ENCODE assay signal across 1 cellular context in genomic region chr12:6450869-6451347, GRCh38.
TF ChIP-seq lines count a peak whose summit lies in the region.

No MANE protein-coding gene starts in this region.

TF ChIP-seq in H1, 55 proteins besides CTCF, POLR2A, EP300 and RAD21:
- TF ChIP-seq BCL11A (IDR thresholded peaks at IDR 0.05; ENCODE audit: low read depth in 2 of 2, low read length in 2 of 2) (no peak), CTBP2 (IDR thresholded peaks at IDR 0.05; ENCODE audit: borderline replicate concordance, insufficient read depth, insufficient read length, low read length) (peak; percentile 55), RBBP5 (IDR thresholded peaks at IDR 0.05; ENCODE audit: borderline replicate concordance, low read depth, low read length) (0 out of 2 replicates have a peak, but pooled peaks have one; percentile 87), SP1 (IDR thresholded peaks at IDR 0.05; ENCODE audit: low read depth, low read length) (peak; percentile 47), TBP (IDR thresholded peaks at IDR 0.05; ENCODE audit: low read depth, low read length) (no peak), CHD2 (IDR thresholded peaks at IDR 0.05; ENCODE audit: low read length) (peak; percentile 59; the same call in 1 of the 2 replicates), PHF8 (conservative IDR thresholded peaks at IDR 0.05; ENCODE audit: low read depth, low read length) (0 out of 2 replicates have a peak, but pooled peaks have one; percentile 24), SIRT6 (IDR thresholded peaks at IDR 0.05; ENCODE audit: low read length) (no peak), USF2 (IDR thresholded peaks at IDR 0.05; ENCODE audit: low read length) (no peak), TAF1 (IDR thresholded peaks at IDR 0.05; ENCODE audit: low read depth, low read length) (0 out of 2 replicates have a peak, but pooled peaks have one; percentile 19), BRCA1 (IDR thresholded peaks at IDR 0.05; ENCODE audit: low read depth, low read length) (no peak), GABPA (IDR thresholded peaks at IDR 0.05; ENCODE audit: borderline replicate concordance, insufficient read depth, low read length) (peak; percentile 15; the same call in 1 of the 2 replicates), ASH2L (IDR thresholded peaks at IDR 0.05; ENCODE audit: low read length) (peak; percentile 83), RFX5 (IDR thresholded peaks at IDR 0.05; ENCODE audit: borderline replicate concordance, low read depth, low read length) (no peak)
